ENCODE assay signal across 8 cellular contexts in genomic region chr15:51132384-51133139, GRCh38. TPM values are rescaled to one million over a fixed set of nuclear protein-coding genes. Genes with fewer than 3 reads are reported as not detected.
DNase-seq lines count a peak whose midpoint lies in the region; ATAC-seq, FAIRE-seq and TF ChIP-seq lines count a peak whose summit lies in the region.
"Had no signal": no experiment of that assay in that cellular context is flagged by ENCODE, and none has a peak within 500 bp of the region (broad histone marks: within the 10 kb centered on the region; RNA-seq: fewer than 3 reads in every experiment).

No MANE protein-coding gene starts in this region.

- no peak overlapping the region for H3K9ac ChIP-seq in kidney (ENCODE audit: low read length in 2 of 2)

- H3K36me3 ChIP-seq in kidney (ENCODE audit: control insufficient read depth in 1 of 2, insufficient read depth in 2 of 2, low read length in 2 of 2) (no peaks in the 10 kb centered on the region), thyroid gland (no peaks in the 10 kb centered on the region)

- H3K4me1 ChIP-seq in kidney (ENCODE audit: control insufficient read depth in 1 of 2, insufficient read depth in 1 of 2, low read depth in 1 of 2, low read length in 2 of 2), result no peaks in the 10 kb centered on the region
- H3K4me1 ChIP-seq in thyroid gland, result no peaks in the 10 kb centered on the region

- TF ChIP-seq POLR2A in thyroid gland (IDR thresholded peaks at IDR 0.05), result no peak

- H3K27ac ChIP-seq in kidney (ENCODE audit: low read depth in 2 of 2, low read length in 2 of 2), result no peak overlapping the region
- peak overlapping the region in 1 of 3 donors; percentile 34 for H3K27ac ChIP-seq in thyroid gland

- ATAC-seq in HG03280 (IDR thresholded peaks at IDR 0.05; ENCODE audit: unreplicated experiment), result no peak

- FAIRE-seq in kidney (lab: Jason Lieb, UNC), result no peak

- H3K4me3 ChIP-seq in kidney (ENCODE audit: low read length in 2 of 2) (no peak overlapping the region), thyroid gland (replicated peaks in 1 of 3) (no peak overlapping the region)

- TF ChIP-seq CTCF in LNCAP (IDR thresholded peaks at IDR 0.05) (peak; percentile 96), kidney (IDR thresholded peaks at IDR 0.05; ENCODE audit: borderline replicate concordance, extremely low read depth, insufficient read depth) (peak; percentile 54), thyroid gland (IDR thresholded peaks at IDR 0.05) (peak; percentile 21 to 66 (median 46))

- H3K9me3 ChIP-seq in kidney (ENCODE audit: control insufficient read depth in 1 of 2, low read length in 2 of 2) (no peaks in the 10 kb centered on the region), thyroid gland (no peaks in the 10 kb centered on the region)

- H3K27me3 ChIP-seq in thyroid gland, result no peaks in the 10 kb centered on the region

- intact Hi-C loops in kidney (cut with DNase I), result no loop called here
- intact Hi-C loops in thyroid gland (cut with DNase I), result no loop called here

- peak; percentile 86 for DNase-seq in GM03348 (ENCODE audit: low spot score)
- DNase-seq in brain pericyte (ENCODE audit: low read depth, low spot score), result peak; percentile 93
- no peak for DNase-seq in kidney
- DNase-seq in thyroid gland, result peak; percentile 17 to 29
- DNase-seq in GM19238 (ENCODE audit: insufficient read length, low spot score), result no peak
- DNase-seq: activated B cell treated with CpG ODN at 0.5 μM for 24 hours had no signal

- WGBS in thyroid gland, 2 donors, result 62 to 66% methylated on average over 6 of the region's 6 CpGs

RNA-seq across cellular contexts. Expression of gene TNFAIP8L3, which starts 37.9 kb away (rescaled TPM):
- total RNA-seq in kidney (8.9 TPM), thyroid gland (10 to 100 TPM in 2 of 4 donors, 1 to 10 TPM in 2; 3.1 to 20.7 (median 7.6) TPM)
- 2.4 TPM for polyA plus RNA-seq in kidney (ENCODE audit: insufficient read depth, low read depth, low replicate concordance)
- total RNA-seq: activated B cell treated with CpG ODN at 0.5 μM for 24 hours had no signal

Comparison
In these comparisons a context has a peak if more than half of its experiments do, and no peak if none do; other contexts are left out.
1. DNase-seq: peak in GM03348 (single experiment), brain pericyte (single experiment) and thyroid gland (2 of 2); none in kidney (single experiment) and GM19238 (single experiment).
2. CTCF ChIP-seq: peak in every context shown above with its lines; median percentile 96 in LNCAP; 54 in kidney; 46 in thyroid gland.